Comparison of ENCODE assay signal across 19 cellular contexts in the genomic region with DNA sequence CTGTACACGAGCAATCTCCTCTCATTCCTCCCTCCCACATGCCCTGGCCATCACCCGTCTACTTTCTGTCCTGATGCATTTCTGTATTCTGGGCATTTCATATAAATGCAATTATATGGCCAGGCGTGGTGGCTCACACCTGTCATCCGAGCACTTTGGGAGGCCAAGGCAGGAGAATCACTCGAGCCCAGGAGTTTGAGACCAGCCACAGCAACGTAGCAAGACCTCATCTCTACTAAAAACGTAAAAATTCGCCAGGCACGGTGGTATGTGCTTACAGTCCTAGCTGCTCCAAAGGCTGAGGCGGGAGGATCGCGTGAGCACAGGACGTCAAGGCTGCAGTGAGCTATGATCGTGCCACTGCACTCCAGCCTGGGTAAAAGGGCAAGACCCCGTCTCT. TPM values are rescaled to one million over a fixed set of nuclear protein-coding genes. Genes with fewer than 3 reads are reported as not detected.
DNase-seq lines count a peak whose midpoint lies in the region; FAIRE-seq and TF ChIP-seq lines count a peak whose summit lies in the region.
"Had no signal": no experiment of that assay in that cellular context is flagged by ENCODE, and none has a peak within 500 bp of the region (broad histone marks: within the 10 kb centered on the region; RNA-seq: fewer than 3 reads in every experiment).

No MANE protein-coding gene starts in this region.

- peaks cover 5% of the 10 kb centered on the region for H3K9me1 ChIP-seq in keratinocyte (ENCODE audit: control insufficient read depth, extremely low read depth, insufficient read depth, low read length)

- H2BK15ac ChIP-seq in mesenchymal stem cell (ENCODE audit: low read depth, poor library complexity, severe bottlenecking): no peak overlapping the region

- TF ChIP-seq CTCF in PC-9 (conservative IDR thresholded peaks at IDR 0.05) (no peak), keratinocyte (optimal IDR thresholded peaks at IDR 0.05 in 1 of 3, IDR thresholded peaks at IDR 0.05 in 1 of 3, conservative IDR thresholded peaks at IDR 0.05 in 1 of 3; ENCODE audit: extremely low read depth in 1 of 3, insufficient read depth in 2 of 3, low read length in 3 of 3) (no peak)

- H2BK5ac ChIP-seq in mesenchymal stem cell (ENCODE audit: low read depth, low read length, poor library complexity, severe bottlenecking): no peak overlapping the region

- intact Hi-C loops in PC-9 (cut with micrococcal nuclease; ENCODE audit: unreplicated experiment): loop anchor here (5.0 kb wide), 4 partner anchors 272 to 547 kb away; a partner anchor contains a TSS

- H2BK120ac ChIP-seq in mesenchymal stem cell (ENCODE audit: low read depth, low read length): no peak overlapping the region

- H3K79me2 ChIP-seq in PC-9 (ENCODE audit: low read depth) (peaks cover 52% of the 10 kb centered on the region), keratinocyte (ENCODE audit: control insufficient read depth, insufficient read depth, low read length) (peaks cover 66% of the 10 kb centered on the region)

- H4K91ac ChIP-seq in mesenchymal stem cell (ENCODE audit: low read length): no peak overlapping the region

- no peak overlapping the region for H2AK5ac ChIP-seq in mesenchymal stem cell (ENCODE audit: low read length, severe bottlenecking)

- H3K18ac ChIP-seq in mesenchymal stem cell (ENCODE audit: low read depth in 1 of 2, low read length in 2 of 2): no peak overlapping the region

- CTCF ChIA-PET in PC-9 (lab: Charles Lee): interaction anchor here (0.6 kb wide), 1 partner anchor 326 kb away, joined by 3 read pairs; no protein-coding TSS in a partner anchor

- DNase-seq in activated effector memory CD4-positive, alpha-beta T cell treated with anti-CD3 and anti-CD28 coated beads, Interleukin-2, amount 50 U/mL, for 16 hours: peak; percentile 56
- no peak for DNase-seq in activated effector memory CD4-positive, alpha-beta T cell treated with Interleukin-2 at 50 U/mL for 16 hours
- DNase-seq in PC-9 (no peak), keratinocyte (ENCODE audit: low read depth, low spot score) (no peak), 8988T (no peak), mesenchymal stem cell (no peak), NCI-H1930 (lab: John Stamatoyannopoulos, UW) (no peak)
- DNase-seq: BE2C; CD4-positive, CD25-positive, alpha-beta regulatory T cell; COR-L47; DND-41; HCEC 1CT; NCI-H1694; NCI-H2081 treated with DMSO at 0.1 percent for 48 hours; NCI-H2171 treated with DMSO at 0.1 percent for 48 hours; SHP77 had no signal

- H2BK12ac ChIP-seq in mesenchymal stem cell (ENCODE audit: low read length in 2 of 2): no peak overlapping the region

- H3K27ac ChIP-seq in PC-9 (peak overlapping the region; percentile 99), keratinocyte (ENCODE audit: control insufficient read depth, insufficient read depth, low read length) (peak overlapping the region; percentile 52), mesenchymal stem cell (ENCODE audit: low read length, poor library complexity, severe bottlenecking) (no peak overlapping the region)

- H3K4ac ChIP-seq in mesenchymal stem cell (ENCODE audit: low read depth in 1 of 2, low read length in 2 of 2): no peak overlapping the region

- H3K4me1 ChIP-seq in PC-9 (replicated peaks; ENCODE audit: insufficient read depth): peaks cover 59% of the 10 kb centered on the region
- peaks cover 52% of the 10 kb centered on the region for H3K4me1 ChIP-seq in keratinocyte (ENCODE audit: control insufficient read depth, extremely low read depth, insufficient read depth, low read length)
- H3K4me1 ChIP-seq in mesenchymal stem cell (ENCODE audit: control insufficient read depth, insufficient read depth, low read depth, low read length): peaks cover 23% of the 10 kb centered on the region
- H3K4me1 ChIP-seq: BE2C had no signal

- dilution Hi-C loops in keratinocyte (cut with MboI; ENCODE audit: extremely low pct_ligation_motif_present, low sequenced_read_pairs): no loop called here

- no peak for FAIRE-seq in keratinocyte (lab: Jason Lieb, UNC)
- FAIRE-seq: A204.1, GM12878 had no signal

- no peak overlapping the region for H3K23ac ChIP-seq in mesenchymal stem cell (ENCODE audit: low read length in 2 of 2)

- H3F3A ChIP-seq in PC-9 (ENCODE audit: insufficient read depth, low read depth): peaks cover 46% of the 10 kb centered on the region

- no peak overlapping the region for H4K8ac ChIP-seq in mesenchymal stem cell (ENCODE audit: low read length)

- BruUV-seq in PC-9 (replicated peaks; lab: Mats Ljungman, UMichigan): no TSS peak

- H4K20me1 ChIP-seq in PC-9 (ENCODE audit: insufficient read depth) (no peaks in the 10 kb centered on the region), keratinocyte (ENCODE audit: control insufficient read depth, extremely low read depth, insufficient read depth, low read length) (no peaks in the 10 kb centered on the region)

- H3K4me3 ChIP-seq in PC-9 (no peak overlapping the region), keratinocyte (ENCODE audit: control insufficient read depth in 2 of 3, extremely low read depth in 1 of 3, insufficient read depth in 2 of 3, low read depth in 1 of 3, low read length in 3 of 3) (no peak overlapping the region), mesenchymal stem cell (ENCODE audit: insufficient read depth in 1 of 2, low read depth in 1 of 2, low read length in 2 of 2) (no peak overlapping the region)
- H3K4me3 ChIP-seq: GM12878, GM23338 had no signal

- POLR2A ChIA-PET in PC-9 (lab: Charles Lee; ENCODE audit: unreplicated experiment): no interaction called here

- 92% methylated on average over 15 of the region's 15 CpGs for WGBS in mesenchymal stem cell

- H3K9me3 ChIP-seq in PC-9 (ENCODE audit: insufficient read depth, low read depth): no peaks in the 10 kb centered on the region
- no peaks in the 10 kb centered on the region for H3K9me3 ChIP-seq in keratinocyte (ENCODE audit: control insufficient read depth, low read depth, low read length)
- H3K9me3 ChIP-seq in mesenchymal stem cell (ENCODE audit: control insufficient read depth, low read length): no peaks in the 10 kb centered on the region
- H3K9me3 ChIP-seq: BE2C had no signal

- peak overlapping the region; percentile 90 for H3K4me2 ChIP-seq in PC-9
- H3K4me2 ChIP-seq in keratinocyte (ENCODE audit: control insufficient read depth, extremely low read depth, insufficient read depth, low read depth, low read length): peak overlapping the region; percentile 69
- H3K4me2 ChIP-seq in mesenchymal stem cell (ENCODE audit: low read length, poor library complexity, severe bottlenecking): no peak overlapping the region
- H3K4me2 ChIP-seq: GM23338 had no signal

- peaks cover 41% of the 10 kb centered on the region for H3K36me3 ChIP-seq in PC-9 (ENCODE audit: low read depth)
- peaks cover 36 to 66% of the 10 kb centered on the region in 2 experiments for H3K36me3 ChIP-seq in keratinocyte (ENCODE audit: control insufficient read depth in 2 of 2, extremely low read depth in 1 of 2, insufficient read depth in 2 of 2, low read length in 2 of 2)
- H3K36me3 ChIP-seq in mesenchymal stem cell (ENCODE audit: control insufficient read depth in 1 of 2, insufficient read depth in 2 of 2, low read depth in 1 of 2, low read length in 2 of 2): peaks cover 46 to 73% of the 10 kb centered on the region in 2 experiments
- H3K36me3 ChIP-seq: BE2C had no signal

- peaks cover 34% of the 10 kb centered on the region for H3K79me1 ChIP-seq in mesenchymal stem cell (replicated peaks; ENCODE audit: low read length, poor library complexity, severe bottlenecking)

- H3K14ac ChIP-seq in mesenchymal stem cell (ENCODE audit: low read length in 2 of 2): no peak overlapping the region

- H3K27me3 ChIP-seq in PC-9 (ENCODE audit: insufficient read depth, low read depth): no peaks in the 10 kb centered on the region
- no peaks in the 10 kb centered on the region for H3K27me3 ChIP-seq in keratinocyte (ENCODE audit: control insufficient read depth, extremely low read depth, insufficient read depth, low read length)
- H3K27me3 ChIP-seq in mesenchymal stem cell (ENCODE audit: control insufficient read depth in 1 of 2, insufficient read depth in 1 of 2, low read length in 2 of 2): no peaks in the 10 kb centered on the region
- H3K27me3 ChIP-seq: BE2C had no signal

- no peaks in the 10 kb centered on the region for H3K9me2 ChIP-seq in PC-9 (ENCODE audit: insufficient read depth)

- H2AFZ ChIP-seq in PC-9 (no peak overlapping the region), keratinocyte (ENCODE audit: control insufficient read depth, low read length) (no peak overlapping the region), mesenchymal stem cell (ENCODE audit: low read depth, low read length) (no peak overlapping the region)
- H2AFZ ChIP-seq: GM23338 had no signal

- no peak overlapping the region for H3K9ac ChIP-seq in keratinocyte (ENCODE audit: control insufficient read depth, extremely low read depth, insufficient read depth, low read length)
- no peak overlapping the region for H3K9ac ChIP-seq in mesenchymal stem cell (ENCODE audit: low read length)

RNA-seq across cellular contexts. Expression of a gene that starts 4.8 kb away (rescaled TPM):
- 73.4 and 74.6 TPM in 2 replicates for total RNA-seq in PC-9 (2021)
- polyA plus RNA-seq in keratinocyte: 70.6 to 81.0 TPM (median 76.3 TPM) in 3 replicates
- 25.0 TPM for polyA plus RNA-seq in keratinocyte (2011; ENCODE audit: low read depth)
- 37.0 and 40.4 TPM in 2 replicates for polyA plus RNA-seq in keratinocyte (2011; cell fraction: cytosol; rRNA removed)
- 88.4 and 98.8 TPM in 2 replicates for polyA plus RNA-seq in keratinocyte (2011; cell fraction: nucleus; rRNA removed)
- polyA plus RNA-seq in keratinocyte (2012; ENCODE audit: low replicate concordance): 21.6 and 65.3 TPM in 2 replicates
- polyA minus RNA-seq in keratinocyte: 93.4 to 102 TPM (median 95.1 TPM) in 3 replicates
- 72.3 TPM for polyA minus RNA-seq in keratinocyte (2011; cell fraction: cytosol; rRNA and poly(A)+ RNA removed)
- polyA minus RNA-seq in keratinocyte (2011; cell fraction: nucleus; rRNA and poly(A)+ RNA removed): 70.5 and 110 TPM in 2 replicates
- polyA plus RNA-seq in mesenchymal stem cell (2013, experiment 1 of 2): 13.8 TPM
- polyA plus RNA-seq in mesenchymal stem cell (2013, experiment 2 of 2): 14.8 TPM
